ENCODE assay signal across 11 cellular contexts in genomic region chrX:117628381-117628780, GRCh38.
"Had no signal": no experiment of that assay in that cellular context is flagged by ENCODE, and none has a peak within 500 bp of the region (broad histone marks: within the 10 kb centered on the region; RNA-seq: fewer than 3 reads in every experiment).

No MANE protein-coding gene starts in this region.

- H3K9ac ChIP-seq: GM23248 had no signal

- H3K4me3 ChIP-seq: GM23248, GM23338, HAP-1 had no signal

- H3K4me2 ChIP-seq: GM23338 had no signal

- H3K27ac ChIP-seq: GM23248 had no signal

- DNase-seq: GM23248, GOT3, H7, H9, HCEC 1CT, HFFc6 had no signal

- H3K36me3 ChIP-seq: HAP-1 had no signal

- H3K9me3 ChIP-seq: HAP-1 had no signal

- H2AFZ ChIP-seq: GM23248, GM23338 had no signal

- H3K4me1 ChIP-seq: HAP-1 had no signal

- FAIRE-seq: H1, H54 had no signal

- ATAC-seq: GM23338, HCT116 had no signal
